Comparison of ENCODE assay signal across 8 cellular contexts in genomic region chr15:78944669-78945407, GRCh38. TPM values are rescaled to one million over a fixed set of nuclear protein-coding genes. Genes with fewer than 3 reads are reported as not detected.
DNase-seq lines count a peak whose midpoint lies in the region; ATAC-seq, FAIRE-seq and TF ChIP-seq lines count a peak whose summit lies in the region.

A gene with protein sequence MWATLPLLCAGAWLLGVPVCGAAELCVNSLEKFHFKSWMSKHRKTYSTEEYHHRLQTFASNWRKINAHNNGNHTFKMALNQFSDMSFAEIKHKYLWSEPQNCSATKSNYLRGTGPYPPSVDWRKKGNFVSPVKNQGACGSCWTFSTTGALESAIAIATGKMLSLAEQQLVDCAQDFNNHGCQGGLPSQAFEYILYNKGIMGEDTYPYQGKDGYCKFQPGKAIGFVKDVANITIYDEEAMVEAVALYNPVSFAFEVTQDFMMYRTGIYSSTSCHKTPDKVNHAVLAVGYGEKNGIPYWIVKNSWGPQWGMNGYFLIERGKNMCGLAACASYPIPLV (minus strand): TSS chr15:78945046. CDS start chr15:78944981, 65 bp downstream.

- no peak within 1 kb of the TSS for H4K8ac ChIP-seq in IMR-90 (ENCODE audit: low read depth in 2 of 2, low read length in 2 of 2)

- POLR2A ChIA-PET in IMR-90 (lab: Charles Lee; ENCODE audit: unreplicated experiment) = interaction anchor here (0.6 kb wide), 1 partner anchor 10 kb away, joined by 3 read pairs; no protein-coding TSS in a partner anchor

- peaks cover 2% of the 10 kb centered on the region; the same call in 1 of the 2 replicates for H3K4me1 ChIP-seq in IMR-90 (ENCODE audit: control insufficient read depth, insufficient read depth, low read length)
- no peaks in the 10 kb centered on the region for H3K4me1 ChIP-seq in cardiac muscle cell (ENCODE audit: low read depth)
- H3K4me1 ChIP-seq in pancreas = peaks cover 0 to 2% (median 2%) of the 10 kb centered on the region in 3 donors
- peaks cover 7 to 11% of the 10 kb centered on the region in 2 donors for H3K4me1 ChIP-seq in thyroid gland

- H3K9me3 Mint-ChIP-seq in Calu3 (ENCODE audit: low read depth, unreplicated experiment) = no peaks in the 10 kb centered on the region
- H3K9me3 Mint-ChIP-seq in activated naive CD4-positive, alpha-beta T cell treated with anti-CD3 and anti-CD28 coated beads, Interleukin-2, amount 50 U/mL, for 24 hours = no peaks in the 10 kb centered on the region

- H3K9me3 ChIP-seq in IMR-90 (ENCODE audit: control insufficient read depth, insufficient read depth, low read length) (no peaks in the 10 kb centered on the region), cardiac muscle cell (ENCODE audit: low read depth) (no peaks in the 10 kb centered on the region), pancreas (no peaks in the 10 kb centered on the region), thyroid gland (no peaks in the 10 kb centered on the region)

- 11% methylated on average over 9 of the region's 71 CpGs; no CpG with 5 or more reads in 1 of the 2 experiments for WGBS in IMR-90 (ENCODE audit: extremely low coverage in 2 of 2, insufficient read length in 1 of 2), 2 experiments
- WGBS in pancreas, 2 donors = 0 to 1% methylated on average over 43 to 71 of the region's 71 CpGs
- WGBS in thyroid gland, 2 donors = 4 to 10% methylated on average over 7 to 15 of the region's 71 CpGs

- 0 out of 2 replicates have a peak within 1 kb of the TSS, but pooled peaks have one; percentile 60 for H2BK120ac ChIP-seq in IMR-90 (ENCODE audit: low read depth, low read length)

- in situ Hi-C loops in IMR-90 (cut with MboI; ENCODE audit: low sequenced_read_pairs) (no loop called here), SK-MEL-5 (cut with HindIII; ENCODE audit: low pct_unique_long_range_greater_than_20kb, low sequenced_read_pairs) (no loop called here)

- peak within 1 kb of the TSS; percentile 97 for H3K4me2 ChIP-seq in IMR-90 (ENCODE audit: low read depth, low read length)

- FAIRE-seq in pancreas (lab: Jason Lieb, UNC) = no peak

- H3K4me3 Mint-ChIP-seq in Calu3 (ENCODE audit: low read depth, unreplicated experiment) = peak within 1 kb of the TSS; percentile 100
- H3K4me3 Mint-ChIP-seq in activated naive CD4-positive, alpha-beta T cell treated with anti-CD3 and anti-CD28 coated beads, Interleukin-2, amount 50 U/mL, for 24 hours = peak within 1 kb of the TSS; percentile 66

- no peak within 1 kb of the TSS; the same call in 1 of the 2 replicates for H2AK5ac ChIP-seq in IMR-90 (ENCODE audit: low read depth, low read length)

- peak within 1 kb of the TSS; percentile 82 for H3K27ac Mint-ChIP-seq in Calu3 (ENCODE audit: unreplicated experiment)
- H3K27ac Mint-ChIP-seq in activated naive CD4-positive, alpha-beta T cell treated with anti-CD3 and anti-CD28 coated beads, Interleukin-2, amount 50 U/mL, for 24 hours = no peak within 1 kb of the TSS

- BruUV-seq in Calu3 (replicated peaks; lab: Mats Ljungman, UMichigan) = no TSS peak
- no TSS peak for BruUV-seq in IMR-90 (replicated peaks; lab: Mats Ljungman, UMichigan)

- no peak within 1 kb of the TSS for H4K5ac ChIP-seq in IMR-90 (ENCODE audit: low read depth, low read length)

- peaks cover 28% of the 10 kb centered on the region for H3K36me3 Mint-ChIP-seq in Calu3 (ENCODE audit: insufficient read depth, unreplicated experiment)
- H3K36me3 Mint-ChIP-seq in activated naive CD4-positive, alpha-beta T cell treated with anti-CD3 and anti-CD28 coated beads, Interleukin-2, amount 50 U/mL, for 24 hours = no peaks in the 10 kb centered on the region

- no peaks in the 10 kb centered on the region for H3K79me1 ChIP-seq in IMR-90 (ENCODE audit: low read depth in 1 of 2, low read length in 2 of 2)

- no peak within 1 kb of the TSS for H3K18ac ChIP-seq in IMR-90 (ENCODE audit: low read depth, low read length)

- peaks cover 19% of the 10 kb centered on the region for H3K4me1 Mint-ChIP-seq in Calu3 (ENCODE audit: low read depth, unreplicated experiment)
- peaks cover 6% of the 10 kb centered on the region for H3K4me1 Mint-ChIP-seq in activated naive CD4-positive, alpha-beta T cell treated with anti-CD3 and anti-CD28 coated beads, Interleukin-2, amount 50 U/mL, for 24 hours

- no peak within 1 kb of the TSS; the same call in 1 of the 2 replicates for H3K14ac ChIP-seq in IMR-90 (replicated peaks; ENCODE audit: low read depth, low read length)

- no peak within 1 kb of the TSS for H3K27ac ChIP-seq in IMR-90 (ENCODE audit: insufficient read depth, low read length)
- H3K27ac ChIP-seq in cardiac muscle cell = no peak within 1 kb of the TSS
- peak within 1 kb of the TSS; percentile 36 to 81 (median 68) for H3K27ac ChIP-seq in pancreas
- peak within 1 kb of the TSS in 2 of 3 donors; percentile 43 to 48 for H3K27ac ChIP-seq in thyroid gland

- intact Hi-C loops in Calu3 (cut with micrococcal nuclease; ENCODE audit: unreplicated experiment) (loop anchor here (1.0 kb wide), 1 partner anchor 34 kb away; no protein-coding TSS in a partner anchor), IMR-90 (cut with micrococcal nuclease) (no loop called here), pancreas (cut with DNase I) (no loop called here), thyroid gland (cut with DNase I) (no loop called here)

- DNase-seq in Calu3 (peak; percentile 97), IMR-90 (peak; percentile 17), SK-MEL-5 (ENCODE audit: low read depth, low spot score) (peak; percentile 53), cardiac muscle cell (ENCODE audit: low read depth in 1 of 2, low spot score in 1 of 2) (peak; percentile 65 to 83), pancreas (peak; percentile 86 to 96 (median 94)), thyroid gland (peak; percentile 82 to 85)

- peak within 1 kb of the TSS; percentile 98 for H2AFZ ChIP-seq in IMR-90 (replicated peaks; ENCODE audit: low read length, poor library complexity)

- ATAC-seq in GM21423 (IDR thresholded peaks at IDR 0.05; ENCODE audit: unreplicated experiment) (peak; percentile 72), IMR-90 (ENCODE audit: low read depth) (peak; percentile 98), pancreas (peak; percentile 92 to 95 (median 94))

- TF ChIP-seq RAD21 in IMR-90 (IDR thresholded peaks at IDR 0.05; ENCODE audit: low read length) = no peak

- no peak within 1 kb of the TSS for H3K23ac ChIP-seq in IMR-90 (ENCODE audit: low read depth, low read length)

- H3K27me3 Mint-ChIP-seq in Calu3 (ENCODE audit: unreplicated experiment) = no peaks in the 10 kb centered on the region
- H3K27me3 Mint-ChIP-seq in activated naive CD4-positive, alpha-beta T cell treated with anti-CD3 and anti-CD28 coated beads, Interleukin-2, amount 50 U/mL, for 24 hours = peaks cover 2% of the 10 kb centered on the region

- TF ChIP-seq CTCF in Calu3 (IDR thresholded peaks at IDR 0.05; ENCODE audit: unreplicated experiment) (no peak), IMR-90 (conservative IDR thresholded peaks at IDR 0.05; ENCODE audit: low read depth, low read length) (no peak), cardiac muscle cell (IDR thresholded peaks at IDR 0.05; ENCODE audit: low read depth, low read length) (no peak), pancreas (IDR thresholded peaks at IDR 0.05) (no peak), thyroid gland (IDR thresholded peaks at IDR 0.05) (peak in 1 of 6 experiments; percentile 12)

- H3K9ac ChIP-seq in IMR-90 (ENCODE audit: low read depth, low read length) = peak within 1 kb of the TSS; percentile 11

- H3K4ac ChIP-seq in IMR-90 (ENCODE audit: low read depth, low read length) = 0 out of 2 replicates have a peak within 1 kb of the TSS, but pooled peaks have one; percentile 45

- H3K27me3 ChIP-seq in IMR-90 (ENCODE audit: control insufficient read depth, insufficient read depth, low read length) (peaks cover 37% of the 10 kb centered on the region), cardiac muscle cell (peaks cover 19% of the 10 kb centered on the region), pancreas (no peaks in the 10 kb centered on the region), thyroid gland (no peaks in the 10 kb centered on the region)

- H3K56ac ChIP-seq in IMR-90 (ENCODE audit: extremely low read depth, insufficient read depth, low read length) = no peak within 1 kb of the TSS

- H4K91ac ChIP-seq in IMR-90 (ENCODE audit: insufficient read depth, low read depth, low read length) = peak within 1 kb of the TSS; percentile 47; the same call in 1 of the 2 replicates

- peak within 1 kb of the TSS; percentile 81 for H2AK9ac ChIP-seq in IMR-90 (replicated peaks; ENCODE audit: low read depth, low read length, poor library complexity)

- H2BK5ac ChIP-seq in IMR-90 (ENCODE audit: low read depth, low read length, poor library complexity, severe bottlenecking) = no peak within 1 kb of the TSS

- CTCF ChIA-PET in Calu3 (lab: Charles Lee) (interaction anchor here (0.6 to 1.6 kb wide), 8 partner anchors 16 to 240 kb away, joined by 3 to 12 read pairs (median 4); no protein-coding TSS in a partner anchor), IMR-90 (lab: Yijun Ruan, JAX) (interaction anchor here (0.5 kb wide), 1 partner anchor 401 kb away, joined by 3 read pairs; no protein-coding TSS in a partner anchor)

- H3K36me3 ChIP-seq in IMR-90 (ENCODE audit: control insufficient read depth, insufficient read depth, low read length) (no peaks in the 10 kb centered on the region), cardiac muscle cell (no peaks in the 10 kb centered on the region), pancreas (no peaks in the 10 kb centered on the region), thyroid gland (no peaks in the 10 kb centered on the region)

- no peak within 1 kb of the TSS for H2BK20ac ChIP-seq in IMR-90 (ENCODE audit: low read depth, low read length)

- H4K20me1 ChIP-seq in IMR-90 (ENCODE audit: insufficient read depth, low read length) = no peaks in the 10 kb centered on the region

- dilution Hi-C loops in IMR-90 (cut with HindIII; ENCODE audit: low sequenced_read_pairs, unreplicated experiment) = no loop called here

- H3K4me3 ChIP-seq in IMR-90 (ENCODE audit: insufficient read depth, low read depth, low read length) (peak within 1 kb of the TSS; percentile 48), cardiac muscle cell (peak within 1 kb of the TSS; percentile 38), pancreas (peak within 1 kb of the TSS; percentile 47 to 79 (median 58)), thyroid gland (replicated peaks in 1 of 3) (peak within 1 kb of the TSS; percentile 51 to 65 (median 54))

- H2BK15ac ChIP-seq in IMR-90 (ENCODE audit: low read depth, low read length) = no peak within 1 kb of the TSS

- TF ChIP-seq POLR2A in IMR-90 (IDR thresholded peaks at IDR 0.05; ENCODE audit: low read depth, low read length) (no peak), thyroid gland (IDR thresholded peaks at IDR 0.05) (peak in 1 of 2 donors; percentile 60)

- H3K9me1 ChIP-seq in IMR-90 (ENCODE audit: insufficient read depth, low read length) = peaks cover 1% of the 10 kb centered on the region; the same call in 1 of the 2 replicates

RNA-seq across cellular contexts. Expression of the gene that starts here (rescaled TPM):
- 327 and 433 TPM in 2 replicates for total RNA-seq in Calu3 (2022)
- total RNA-seq in IMR-90 (2012; rRNA removed) = 5.6 and 11.7 TPM in 2 replicates
- 13.9 and 18.4 TPM in 2 replicates for polyA plus RNA-seq in IMR-90 (2012; rRNA removed)
- 7.8 and 8.4 TPM in 2 replicates for polyA plus RNA-seq in IMR-90 (2012; cell fraction: cytosol; rRNA removed)
- 8.4 and 13.5 TPM in 2 replicates for polyA plus RNA-seq in IMR-90 (2012; cell fraction: nucleus; rRNA removed; ENCODE audit: low replicate concordance)
- 281 and 334 TPM in 2 replicates for total RNA-seq in SK-MEL-5 (2014; rRNA removed; shearing (Covaris generic))
- 277 and 352 TPM in 2 replicates for polyA plus RNA-seq in SK-MEL-5 (2015; cell fraction: cytosol; rRNA removed)
- 135 and 154 TPM in 2 replicates for polyA plus RNA-seq in SK-MEL-5 (2015; cell fraction: nucleus; rRNA removed)
- 24.1 and 37.3 TPM in 2 replicates for total RNA-seq in cardiac muscle cell
- 26.5 and 39.3 TPM in 2 replicates for polyA plus RNA-seq in cardiac muscle cell
- total RNA-seq in pancreas = 100 to 1,000 TPM in 2 of 6 donors, 10 to 100 TPM in 4; 24.3 to 109 (median 57.0) TPM
- 100 to 1,000 TPM in 1 of 2 donors, 10 to 100 TPM in 1; 88.5 to 196 TPM for polyA plus RNA-seq in pancreas
- total RNA-seq in thyroid gland = 100 to 1,000 TPM in 3 of 4 donors, 10 to 100 TPM in 1; 91.1 to 123 (median 110) TPM

Comparison
In these comparisons a context has a peak if more than half of its experiments do, and no peak if none do; other contexts are left out.
1. DNase-seq: peak in every context shown above with its lines; median percentile 97 in Calu3; 94 in pancreas; 84 in thyroid gland; 74 in cardiac muscle cell; 53 in SK-MEL-5; 17 in IMR-90.
2. H3K27ac ChIP-seq: peak in pancreas (4 of 4) and thyroid gland (2 of 3); none in IMR-90 (single experiment) and cardiac muscle cell (single experiment).
3. Peak in every context shown above with its lines, with median percentiles within 50 percentile points of each other: ATAC-seq and H3K4me3 ChIP-seq.